Comparison of ENCODE assay signal across 18 cellular contexts in the genomic region with DNA sequence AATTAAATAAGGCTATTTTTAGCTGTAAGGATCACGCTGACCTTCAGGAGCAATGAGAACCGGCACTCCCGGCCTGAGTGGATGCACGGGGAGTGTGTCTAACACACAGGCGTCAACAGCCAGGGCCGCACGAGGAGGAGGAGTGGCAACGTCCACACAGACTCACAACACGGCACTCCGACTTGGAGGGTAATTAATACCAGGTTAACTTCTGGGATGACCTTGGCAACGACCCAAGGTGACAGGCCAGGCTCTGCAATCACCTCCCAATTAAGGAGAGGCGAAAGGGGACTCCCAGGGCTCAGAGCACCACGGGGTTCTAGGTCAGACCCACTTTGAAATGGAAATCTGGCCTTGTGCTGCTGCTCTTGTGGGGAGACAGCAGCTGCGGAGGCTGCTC.
"Had no signal": no experiment of that assay in that cellular context is flagged by ENCODE, and none has a peak within 500 bp of the region (broad histone marks: within the 10 kb centered on the region; RNA-seq: fewer than 3 reads in every experiment).

No MANE protein-coding gene starts in this region.

- H3K27ac ChIP-seq: cardiac muscle cell, left lung, pancreas had no signal

- H3K4me1 ChIP-seq: left lung, pancreas had no signal

- H3K4me1 Mint-ChIP-seq: neural crest cell had no signal

- H3K36me3 ChIP-seq: cardiac muscle cell had no signal

- H3K9me3 Mint-ChIP-seq: activated CD4-positive, alpha-beta memory T cell treated with anti-CD3 and anti-CD28 coated beads for 36 hours; activated naive CD8-positive, alpha-beta T cell treated with anti-CD3 and anti-CD28 coated beads, Interleukin-2, amount 10 ng/mL, durations not matched to agents 7 days and 5 days; activated T-helper 1 cell treated with anti-CD3 and anti-CD28 coated beads, Interleukin-12 subunit alpha, Interleukin-12 subunit beta, Interleukin-2, Interleukin-4 antibody, amounts not matched to agents 30 ng/mL and 10 ng/mL and 1 ng/mL, durations not matched to agents 14 hours and 24 hours and 36 hours; naive B cell; neural crest cell had no signal

- H3K4me3 ChIP-seq: cardiac muscle cell, left lung, mucosa of descending colon, pancreas had no signal

- H3K27me3 Mint-ChIP-seq: activated CD4-positive, alpha-beta memory T cell treated with anti-CD3 and anti-CD28 coated beads for 36 hours; activated CD4-positive, alpha-beta T cell treated with anti-CD3 and anti-CD28 coated beads for 36 hours; activated naive CD8-positive, alpha-beta T cell treated with anti-CD3 and anti-CD28 coated beads, Interleukin-2, amount 10 ng/mL, durations not matched to agents 7 days and 5 days; effector memory CD8-positive, alpha-beta T cell; memory B cell; naive B cell; stimulated activated naive B cell treated with anti-CD40 and anti-IgM and Interleukin-4, amounts not matched to agents 10 μg/mL and 1 μg/mL and 100 μg/mL, for 72 hours had no signal

- H3K27me3 ChIP-seq: cardiac muscle cell, left lung, pancreas had no signal

- H3K27ac Mint-ChIP-seq: activated CD4-positive, alpha-beta memory T cell treated with anti-CD3 and anti-CD28 coated beads for 36 hours; activated CD4-positive, alpha-beta T cell treated with anti-CD3 and anti-CD28 coated beads for 36 hours; activated naive CD8-positive, alpha-beta T cell treated with anti-CD3 and anti-CD28 coated beads, Interleukin-2, amount 10 ng/mL, durations not matched to agents 7 days and 5 days; activated T-helper 1 cell treated with anti-CD3 and anti-CD28 coated beads, Interleukin-12 subunit alpha, Interleukin-12 subunit beta, Interleukin-2, Interleukin-4 antibody, amounts not matched to agents 30 ng/mL and 10 ng/mL and 1 ng/mL, durations not matched to agents 14 hours and 24 hours and 36 hours; memory B cell; stimulated activated naive B cell treated with anti-CD40 and anti-IgM and Interleukin-4, amounts not matched to agents 10 μg/mL and 1 μg/mL and 100 μg/mL, for 72 hours had no signal

- ATAC-seq: activated CD4-positive, alpha-beta T cell treated with anti-CD3 and anti-CD28 coated beads for 36 hours; effector memory CD8-positive, alpha-beta T cell; left lung; mucosa of descending colon; pancreas; stimulated activated naive B cell treated with anti-CD40 and anti-IgM and Interleukin-4, amounts not matched to agents 10 μg/mL and 1 μg/mL and 100 μg/mL, for 72 hours had no signal

- H3K9me3 ChIP-seq: left lung, mucosa of descending colon, pancreas had no signal

- H3K4me3 Mint-ChIP-seq: activated CD4-positive, alpha-beta memory T cell treated with anti-CD3 and anti-CD28 coated beads for 36 hours; activated CD4-positive, alpha-beta T cell treated with anti-CD3 and anti-CD28 coated beads for 36 hours; activated naive CD8-positive, alpha-beta T cell treated with anti-CD3 and anti-CD28 coated beads, Interleukin-2, amount 10 ng/mL, durations not matched to agents 7 days and 5 days; activated T-helper 1 cell treated with anti-CD3 and anti-CD28 coated beads, Interleukin-12 subunit alpha, Interleukin-12 subunit beta, Interleukin-2, Interleukin-4 antibody, amounts not matched to agents 30 ng/mL and 10 ng/mL and 1 ng/mL, durations not matched to agents 14 hours and 24 hours and 36 hours; effector memory CD8-positive, alpha-beta T cell; memory B cell; naive B cell; neural crest cell; stimulated activated naive B cell treated with anti-CD40 and anti-IgM and Interleukin-4, amounts not matched to agents 10 μg/mL and 1 μg/mL and 100 μg/mL, for 72 hours had no signal

- DNase-seq: activated CD4-positive, alpha-beta memory T cell treated with anti-CD3 and anti-CD28 coated beads for 36 hours; activated CD4-positive, alpha-beta T cell treated with anti-CD3 and anti-CD28 coated beads for 36 hours; activated naive CD4-positive, alpha-beta T cell treated with Interleukin-2 at 50 U/mL for 16 hours; activated naive CD8-positive, alpha-beta T cell treated with anti-CD3 and anti-CD28 coated beads, Interleukin-2, amount 10 ng/mL, durations not matched to agents 7 days and 5 days; activated T-cell treated with anti-CD3 and anti-CD28 coated beads for 4 hours; amygdala; effector memory CD8-positive, alpha-beta T cell; hypothalamus; left lung; mucosa of descending colon; naive B cell; pancreas; stimulated activated naive B cell treated with anti-CD40 and anti-IgM and Interleukin-4, amounts not matched to agents 10 μg/mL and 1 μg/mL and 100 μg/mL, for 72 hours; SW 1271 had no signal
